Comparison of ENCODE assay signal across 10 cellular contexts in the genomic region with DNA sequence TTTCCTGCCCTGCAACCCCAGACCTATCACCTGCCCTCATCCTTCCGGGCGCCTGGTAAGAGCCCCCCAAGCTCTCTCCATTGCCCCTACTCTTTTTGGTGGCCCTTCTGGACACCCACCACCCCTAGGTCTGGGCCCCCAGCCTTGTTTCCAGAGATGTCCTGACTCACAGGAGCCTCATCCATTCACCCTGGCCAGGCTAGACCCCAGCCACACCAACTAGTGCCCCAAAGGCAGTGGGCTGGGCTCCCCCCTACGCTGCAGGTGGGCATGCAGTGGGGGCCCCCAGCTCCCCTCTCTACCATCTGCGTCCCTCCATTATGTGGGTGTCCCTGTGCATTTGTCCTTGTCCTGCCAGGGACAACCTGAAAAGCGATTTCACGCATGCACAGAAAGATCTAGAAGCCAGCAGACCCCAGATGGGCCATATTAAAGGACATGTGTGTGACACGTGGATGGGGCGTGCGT. TPM values are rescaled to one million over a fixed set of nuclear protein-coding genes. Genes with fewer than 3 reads are reported as not detected.
DNase-seq lines count a peak whose midpoint lies in the region; ATAC-seq and TF ChIP-seq lines count a peak whose summit lies in the region.
"Had no signal": no experiment of that assay in that cellular context is flagged by ENCODE, and none has a peak within 500 bp of the region (broad histone marks: within the 10 kb centered on the region; RNA-seq: fewer than 3 reads in every experiment).

No MANE protein-coding gene starts in this region.

- H3K4me1 Mint-ChIP-seq in osteocyte (ENCODE audit: unreplicated experiment), result peaks cover 70% of the 10 kb centered on the region

- H3K27me3 ChIP-seq in PC-9 (ENCODE audit: insufficient read depth, low read depth), result peaks cover 15% of the 10 kb centered on the region; the same call in 1 of the 2 replicates

- H3K36me3 ChIP-seq in PC-9 (ENCODE audit: low read depth), result no peaks in the 10 kb centered on the region

- no peaks in the 10 kb centered on the region for H3K79me2 ChIP-seq in PC-9 (ENCODE audit: low read depth)

- DNase-seq in AG04449 (ENCODE audit: low read depth, low spot score) (no peak), PC-9 (no peak), foreskin fibroblast (no peak), osteocyte (ENCODE audit: extremely low spot score, unreplicated experiment) (no peak), NCI-H2171 treated with DMSO at 0.1 percent for 48 hours (lab: John Stamatoyannopoulos, UW) (no peak), NCI-H2107 treated with DMSO at 0.1 percent for 48 hours (lab: John Stamatoyannopoulos, UW; ENCODE audit: unreplicated experiment) (no peak)
- DNase-seq in activated CD4-positive, alpha-beta T cell treated with anti-CD3 and anti-CD28 coated beads, Interleukin-2, amount 50 U/mL, for 48 hours, result no peak
- DNase-seq: MM.1S, NCI-H524 treated with DMSO at 0.1 percent for 48 hours had no signal

- H4K20me1 ChIP-seq in PC-9 (ENCODE audit: insufficient read depth), result no peaks in the 10 kb centered on the region

- no peaks in the 10 kb centered on the region for H3K36me3 Mint-ChIP-seq in osteocyte (ENCODE audit: unreplicated experiment)

- H3K27me3 Mint-ChIP-seq in osteocyte (ENCODE audit: unreplicated experiment), result no peaks in the 10 kb centered on the region

- intact Hi-C loops in PC-9 (cut with micrococcal nuclease; ENCODE audit: unreplicated experiment), result no loop called here

- H3K27ac ChIP-seq in PC-9, result no peak overlapping the region

- no peaks in the 10 kb centered on the region for H3K9me3 ChIP-seq in PC-9 (ENCODE audit: insufficient read depth, low read depth)

- peak overlapping the region; percentile 27 for H3K27ac Mint-ChIP-seq in osteocyte (ENCODE audit: unreplicated experiment)

- BruUV-seq in PC-9 (replicated peaks; lab: Mats Ljungman, UMichigan), result no TSS peak

- H3K4me1 ChIP-seq in PC-9 (replicated peaks; ENCODE audit: insufficient read depth), result peaks cover 40% of the 10 kb centered on the region

- H3K4me3 Mint-ChIP-seq in osteocyte (ENCODE audit: unreplicated experiment), result peak overlapping the region; percentile 6

- no peak for ATAC-seq in HG02981 (IDR thresholded peaks at IDR 0.05; ENCODE audit: unreplicated experiment)

- H3K4me2 ChIP-seq in PC-9, result peak overlapping the region; percentile 73

- no peaks in the 10 kb centered on the region for H3K9me2 ChIP-seq in PC-9 (ENCODE audit: insufficient read depth)

- CTCF ChIA-PET in AG04449 (lab: Yijun Ruan, JAX) (interaction anchor here (0.8 to 4.6 kb wide), 9 partner anchors 10 to 659 kb away, joined by 3 to 37 read pairs (median 6); no protein-coding TSS in a partner anchor), PC-9 (lab: Charles Lee) (no interaction called here)

- H3K4me3 ChIP-seq in AG04449 (ENCODE audit: low read depth, low read length) (peak overlapping the region; percentile 70), PC-9 (no peak overlapping the region), foreskin fibroblast (ENCODE audit: low read depth in 1 of 2, low read length in 2 of 2) (peak overlapping the region; percentile 93 to 94)

- no peaks in the 10 kb centered on the region for H3K9me3 Mint-ChIP-seq in osteocyte (ENCODE audit: unreplicated experiment)

- H2AFZ ChIP-seq in PC-9, result no peak overlapping the region

- POLR2A ChIA-PET in AG04449 (lab: Yijun Ruan, JAX), result interaction anchor here (1.0 to 1.9 kb wide), 3 partner anchors 9 to 37 kb away, joined by 4 to 10 read pairs (median 4); partner anchors contain the start of gene TPCN2
- POLR2A ChIA-PET in PC-9 (lab: Charles Lee; ENCODE audit: unreplicated experiment), result no interaction called here

- TF ChIP-seq CTCF in AG04449 (IDR thresholded peaks at IDR 0.05; ENCODE audit: insufficient read depth, low read length, missing control alignments) (no peak), PC-9 (conservative IDR thresholded peaks at IDR 0.05) (no peak), foreskin fibroblast (IDR thresholded peaks at IDR 0.05; ENCODE audit: low read depth, low read length) (no peak), osteocyte (IDR thresholded peaks at IDR 0.05) (no peak)

- H3F3A ChIP-seq in PC-9 (ENCODE audit: insufficient read depth, low read depth), result peaks cover 23% of the 10 kb centered on the region

RNA-seq across cellular contexts. Expression of gene MRGPRF, which starts 1.4 kb away (rescaled TPM):
- total RNA-seq in PC-9 (2021) (0.35 and 0.50 TPM in 2 replicates), osteocyte (7.0 and 8.4 TPM in 2 replicates)

RNA-seq across cellular contexts. Expression of gene MRGPRD, which starts 30.9 kb away (rescaled TPM):
- total RNA-seq in PC-9 (2021) (not detected in 2 replicates), osteocyte (not detected in 2 replicates)

RNA-seq across cellular contexts. Expression of gene TPCN2, which starts 37.1 kb away (rescaled TPM):
- 24.8 and 26.4 TPM in 2 replicates for total RNA-seq in PC-9 (2021)
- 21.0 and 22.4 TPM in 2 replicates for total RNA-seq in osteocyte
